22 cellular contexts compared by ENCODE assay signal in the genomic region with DNA sequence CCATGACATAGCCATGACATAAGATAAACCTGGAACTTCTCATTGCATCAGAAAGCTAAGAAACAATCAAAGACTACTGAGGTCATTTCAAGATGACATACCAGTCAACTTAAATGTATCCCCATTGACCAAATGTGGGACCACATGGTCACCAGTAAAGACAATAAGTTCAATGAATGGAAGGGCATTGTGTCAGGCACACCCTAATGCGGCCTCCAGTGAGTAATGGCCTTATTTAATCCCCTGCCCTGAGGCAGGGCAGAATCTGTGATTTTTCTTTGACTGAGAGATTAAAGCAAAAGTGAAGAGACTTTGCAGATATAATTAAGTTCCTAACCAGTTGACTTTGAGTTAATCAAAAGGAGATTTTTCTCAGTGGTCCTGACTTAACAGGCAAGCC. TPM values are rescaled to one million over a fixed set of nuclear protein-coding genes. Genes with fewer than 3 reads are reported as not detected.
DNase-seq lines count a peak whose midpoint lies in the region; ATAC-seq, FAIRE-seq and TF ChIP-seq lines count a peak whose summit lies in the region.
"Had no signal": no experiment of that assay in that cellular context is flagged by ENCODE, and none has a peak within 500 bp of the region (broad histone marks: within the 10 kb centered on the region; RNA-seq: fewer than 3 reads in every experiment).

No MANE protein-coding gene starts in this region.

- H3K9me3 ChIP-seq in neutrophil = no peaks in the 10 kb centered on the region

- no peak overlapping the region for H3K4me3 ChIP-seq in bronchial epithelial cell (ENCODE audit: low read depth, low read length)
- no peak overlapping the region for H3K4me3 ChIP-seq in neutrophil (ENCODE audit: low read depth in 1 of 2, low read length in 1 of 2)

- no peak for ATAC-seq in stimulated activated naive B cell treated with anti-CD40 and anti-IgM and Interleukin-4, amounts not matched to agents 10 μg/mL and 1 μg/mL and 100 μg/mL, for 72 hours (replicated peaks)
- ATAC-seq: HCT116 had no signal

- TF ChIP-seq CTCF in RWPE1 (conservative IDR thresholded peaks at IDR 0.05; ENCODE audit: low read depth) (no peak), bronchial epithelial cell (IDR thresholded peaks at IDR 0.05; ENCODE audit: insufficient read depth, low read length, severe bottlenecking) (no peak), neutrophil (IDR thresholded peaks at IDR 0.05) (no peak)

- H3K36me3 ChIP-seq in bronchial epithelial cell (ENCODE audit: control insufficient read depth, insufficient read depth, low read length) = no peaks in the 10 kb centered on the region
- H3K36me3 ChIP-seq in neutrophil = no peaks in the 10 kb centered on the region

- H3K4me3 Mint-ChIP-seq in activated naive CD8-positive, alpha-beta T cell treated with anti-CD3 and anti-CD28 coated beads for 36 hours = no peak overlapping the region
- H3K4me3 Mint-ChIP-seq in stimulated activated naive B cell treated with anti-CD40 and anti-IgM and Interleukin-4, amounts not matched to agents 10 μg/mL and 1 μg/mL and 100 μg/mL, for 72 hours = no peak overlapping the region
- H3K4me3 Mint-ChIP-seq: B cell; CD4-positive, alpha-beta memory T cell had no signal

- FAIRE-seq in bronchial epithelial cell (lab: Jason Lieb, UNC) = no peak
- FAIRE-seq: A204.1, D721Med, G401.6, GM12892 had no signal

- CTCF ChIA-PET in RWPE1 (lab: Yijun Ruan, JAX) = interaction anchor here (0.5 to 0.6 kb wide), 2 partner anchors 166 to 243 kb away, joined by 3 read pairs; no protein-coding TSS in a partner anchor

- H3K27ac ChIP-seq in RWPE1 (no peak overlapping the region), neutrophil (peak overlapping the region; percentile 46)
- H3K27ac ChIP-seq: C4-2B had no signal

- POLR2A ChIA-PET in RWPE1 (lab: Yijun Ruan, JAX; ENCODE audit: low non-redundant PET) = no interaction called here

- H3K9me3 Mint-ChIP-seq in activated naive CD8-positive, alpha-beta T cell treated with anti-CD3 and anti-CD28 coated beads for 36 hours = no peaks in the 10 kb centered on the region
- peaks cover 7 to 9% of the 10 kb centered on the region in 2 donors for H3K9me3 Mint-ChIP-seq in stimulated activated naive B cell treated with anti-CD40 and anti-IgM and Interleukin-4, amounts not matched to agents 10 μg/mL and 1 μg/mL and 100 μg/mL, for 72 hours

- no peaks in the 10 kb centered on the region for H3K4me1 Mint-ChIP-seq in activated naive CD8-positive, alpha-beta T cell treated with anti-CD3 and anti-CD28 coated beads for 36 hours
- H3K4me1 Mint-ChIP-seq in stimulated activated naive B cell treated with anti-CD40 and anti-IgM and Interleukin-4, amounts not matched to agents 10 μg/mL and 1 μg/mL and 100 μg/mL, for 72 hours = no peaks in the 10 kb centered on the region
- H3K4me1 Mint-ChIP-seq: B cell; CD4-positive, alpha-beta memory T cell had no signal

- H3K27me3 Mint-ChIP-seq in activated naive CD8-positive, alpha-beta T cell treated with anti-CD3 and anti-CD28 coated beads for 36 hours = peaks cover 3% of the 10 kb centered on the region
- H3K27me3 Mint-ChIP-seq in stimulated activated naive B cell treated with anti-CD40 and anti-IgM and Interleukin-4, amounts not matched to agents 10 μg/mL and 1 μg/mL and 100 μg/mL, for 72 hours = peaks cover 20 to 32% of the 10 kb centered on the region in 2 donors

- H3K27me3 ChIP-seq in bronchial epithelial cell (ENCODE audit: control insufficient read depth, insufficient read depth, low read length) = no peaks in the 10 kb centered on the region
- H3K27me3 ChIP-seq in neutrophil = no peaks in the 10 kb centered on the region

- no peak overlapping the region for H3K27ac Mint-ChIP-seq in activated naive CD8-positive, alpha-beta T cell treated with anti-CD3 and anti-CD28 coated beads for 36 hours
- no peak overlapping the region for H3K27ac Mint-ChIP-seq in stimulated activated naive B cell treated with anti-CD40 and anti-IgM and Interleukin-4, amounts not matched to agents 10 μg/mL and 1 μg/mL and 100 μg/mL, for 72 hours
- H3K27ac Mint-ChIP-seq: B cell; CD4-positive, alpha-beta memory T cell had no signal

- peaks cover 36 to 43% of the 10 kb centered on the region in 2 experiments for H3K4me1 ChIP-seq in neutrophil (ENCODE audit: control insufficient read depth in 1 of 2, insufficient read depth in 1 of 2, low read depth in 1 of 2, low read length in 1 of 2)

- H3K36me3 Mint-ChIP-seq in activated naive CD8-positive, alpha-beta T cell treated with anti-CD3 and anti-CD28 coated beads for 36 hours = no peaks in the 10 kb centered on the region
- H3K36me3 Mint-ChIP-seq in stimulated activated naive B cell treated with anti-CD40 and anti-IgM and Interleukin-4, amounts not matched to agents 10 μg/mL and 1 μg/mL and 100 μg/mL, for 72 hours = peaks cover 0 to 3% of the 10 kb centered on the region in 2 donors
- H3K36me3 Mint-ChIP-seq: CD4-positive, alpha-beta memory T cell had no signal

- DNase-seq in M059J (ENCODE audit: low read depth) (peak; percentile 53), RWPE1 (ENCODE audit: low spot score) (peak; percentile 44), bronchial epithelial cell (ENCODE audit: low read depth) (peak; percentile 32), hippocampal formation (lab: John Stamatoyannopoulos, UW) (no peak)
- no peak for DNase-seq in activated naive CD8-positive, alpha-beta T cell treated with anti-CD3 and anti-CD28 coated beads for 36 hours
- DNase-seq in stimulated activated naive CD4-positive, alpha-beta T cell (lab: John Stamatoyannopoulos, UW) = no peak
- no peak for DNase-seq in stimulated activated naive B cell treated with anti-CD40 and anti-IgM and Interleukin-4, amounts not matched to agents 10 μg/mL and 1 μg/mL and 100 μg/mL, for 72 hours
- DNase-seq: CD4-positive, alpha-beta memory T cell; COR-L47; DMS153; DMS79 treated with DMSO at 0.1 percent for 48 hours; EL; IMR-90 had no signal

RNA-seq across cellular contexts. Expression of a gene that starts 17.3 kb away (rescaled TPM):
- total RNA-seq in M059J (2014; rRNA removed; shearing (Covaris generic)) = not detected in 2 replicates
- total RNA-seq in bronchial epithelial cell = 0.53 and 1.5 TPM in 2 replicates
- total RNA-seq in activated naive CD8-positive, alpha-beta T cell treated with anti-CD3 and anti-CD28 coated beads for 36 hours = not detected
- total RNA-seq: B cell; CD4-positive, alpha-beta memory T cell; H4; IMR-90 had no signal

RNA-seq across cellular contexts. Expression of a gene that starts 21.3 kb away (rescaled TPM):
- not detected in 2 replicates for total RNA-seq in M059J (2014; rRNA removed; shearing (Covaris generic))
- 0.26 TPM in 1 of 2 replicates, not detected in the other for total RNA-seq in bronchial epithelial cell
- under 1 TPM in 1 of 2 experiments, not detected in 1; 0.31 TPM for total RNA-seq in activated naive CD8-positive, alpha-beta T cell treated with anti-CD3 and anti-CD28 coated beads for 36 hours
- total RNA-seq: CD4-positive, alpha-beta memory T cell; H4; IMR-90 had no signal

RNA-seq across cellular contexts. Expression of a gene that starts 35.4 kb away (rescaled TPM):
- 1.8 and 4.0 TPM in 2 replicates for total RNA-seq in M059J (2014; rRNA removed; shearing (Covaris generic))
- 0.26 TPM in 2 replicates for total RNA-seq in bronchial epithelial cell
- total RNA-seq in activated naive CD8-positive, alpha-beta T cell treated with anti-CD3 and anti-CD28 coated beads for 36 hours = 100 to 1,000 TPM; 147 to 148 TPM
- total RNA-seq: IMR-90 had no signal

RNA-seq across cellular contexts. Expression of a gene that starts 53.8 kb away (rescaled TPM):
- total RNA-seq in M059J (2014; rRNA removed; shearing (Covaris generic)) = 974 and 1,095 TPM in 2 replicates
- total RNA-seq in bronchial epithelial cell = 214 and 389 TPM in 2 replicates
- total RNA-seq in activated naive CD8-positive, alpha-beta T cell treated with anti-CD3 and anti-CD28 coated beads for 36 hours = 10 to 100 TPM; 40.9 to 43.0 TPM

Comparison
In these comparisons a context has a peak if more than half of its experiments do, and no peak if none do; other contexts are left out.
1. DNase-seq: peak in M059J (single experiment), RWPE1 (single experiment) and bronchial epithelial cell (single experiment); none in hippocampal formation (0 of 2), activated naive CD8-positive, alpha-beta T cell treated with anti-CD3 and anti-CD28 coated beads for 36 hours (single experiment), stimulated activated naive CD4-positive, alpha-beta T cell (0 of 6) and stimulated activated naive B cell treated with anti-CD40 and anti-IgM and Interleukin-4, amounts not matched to agents 10 μg/mL and 1 μg/mL and 100 μg/mL, for 72 hours (single experiment).
2. RNA of a gene that starts 35.4 kb away (total RNA-seq): 147 to 148 TPM in activated naive CD8-positive, alpha-beta T cell treated with anti-CD3 and anti-CD28 coated beads for 36 hours; 1.8 to 4.0 TPM in M059J and 0.26 TPM in bronchial epithelial cell; every median in the first group is over 10 times any median in the second.